ENCODE assay signal across 29 cellular contexts in the genomic region with DNA sequence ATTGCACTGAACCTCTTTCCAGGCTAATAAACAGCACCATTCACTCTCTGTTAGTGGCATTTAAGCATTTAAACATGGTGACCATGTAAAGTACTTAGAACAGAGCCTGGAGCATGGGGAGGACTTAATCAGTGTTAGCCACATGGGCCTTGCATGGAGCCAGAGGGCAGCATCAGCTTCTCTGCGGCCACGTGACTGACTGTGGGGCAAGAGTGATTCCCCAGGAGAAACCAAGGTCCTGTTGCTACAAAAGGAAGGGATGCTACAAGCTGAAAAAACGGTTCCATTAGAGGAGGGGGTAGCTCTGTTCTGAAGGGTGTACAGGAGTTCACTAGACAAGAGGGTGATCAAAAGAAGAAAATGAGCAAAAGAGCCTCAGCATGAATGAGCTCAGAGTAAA.
DNase-seq lines count a peak whose midpoint lies in the region; ATAC-seq, FAIRE-seq and TF ChIP-seq lines count a peak whose summit lies in the region.
"Had no signal": no experiment of that assay in that cellular context is flagged by ENCODE, and none has a peak within 500 bp of the region (broad histone marks: within the 10 kb centered on the region; RNA-seq: fewer than 3 reads in every experiment).

No MANE protein-coding gene starts in this region.

- H3K9ac ChIP-seq in kidney (ENCODE audit: low read length in 2 of 2) = no peak overlapping the region
- H3K9ac ChIP-seq: BLaER1 had no signal

- no peak overlapping the region for H3K27ac Mint-ChIP-seq in activated naive CD8-positive, alpha-beta T cell treated with anti-CD3 and anti-CD28 coated beads, Interleukin-2, amount 10 ng/mL, durations not matched to agents 7 days and 5 days
- H3K27ac Mint-ChIP-seq in activated naive CD8-positive, alpha-beta T cell treated with anti-CD3 and anti-CD28 coated beads, Interleukin-2, amount 50 U/mL, for 24 hours = no peak overlapping the region
- H3K27ac Mint-ChIP-seq: CD14-positive monocyte; CD4-positive, alpha-beta memory T cell; CD4-positive, CD25-positive, alpha-beta regulatory T cell; CD8-positive, alpha-beta memory T cell had no signal

- no peaks in the 10 kb centered on the region for H3K9me3 Mint-ChIP-seq in activated naive CD8-positive, alpha-beta T cell treated with anti-CD3 and anti-CD28 coated beads, Interleukin-2, amount 10 ng/mL, durations not matched to agents 7 days and 5 days
- H3K9me3 Mint-ChIP-seq in activated naive CD8-positive, alpha-beta T cell treated with anti-CD3 and anti-CD28 coated beads, Interleukin-2, amount 50 U/mL, for 24 hours = no peaks in the 10 kb centered on the region
- H3K9me3 Mint-ChIP-seq: CD14-positive monocyte; CD4-positive, alpha-beta memory T cell; CD4-positive, CD25-positive, alpha-beta regulatory T cell; CD8-positive, alpha-beta memory T cell had no signal

- H3K36me3 ChIP-seq in kidney (ENCODE audit: control insufficient read depth in 1 of 2, insufficient read depth in 2 of 2, low read length in 2 of 2) = no peaks in the 10 kb centered on the region
- no peaks in the 10 kb centered on the region for H3K36me3 ChIP-seq in sigmoid colon
- H3K36me3 ChIP-seq in upper lobe of right lung = no peaks in the 10 kb centered on the region
- H3K36me3 ChIP-seq: BE2C, BLaER1 had no signal

- H3K27me3 ChIP-seq in sigmoid colon (no peaks in the 10 kb centered on the region), upper lobe of right lung (no peaks in the 10 kb centered on the region)
- H3K27me3 ChIP-seq: BE2C, BLaER1 had no signal

- 60 to 71% methylated on average over 3 of the region's 3 CpGs for WGBS in sigmoid colon, 2 donors

- H3K9me3 ChIP-seq in kidney (ENCODE audit: control insufficient read depth in 1 of 2, low read length in 2 of 2) = no peaks in the 10 kb centered on the region
- no peaks in the 10 kb centered on the region for H3K9me3 ChIP-seq in sigmoid colon
- H3K9me3 ChIP-seq in upper lobe of right lung = no peaks in the 10 kb centered on the region
- H3K9me3 ChIP-seq: BE2C, BLaER1 had no signal

- H3K4me1 ChIP-seq in kidney (ENCODE audit: control insufficient read depth in 1 of 2, insufficient read depth in 1 of 2, low read depth in 1 of 2, low read length in 2 of 2) (no peaks in the 10 kb centered on the region), sigmoid colon (no peaks in the 10 kb centered on the region), upper lobe of right lung (no peaks in the 10 kb centered on the region)
- H3K4me1 ChIP-seq: BE2C, BLaER1 had no signal

- POLR2A ChIA-PET in activated naive CD8-positive, alpha-beta T cell treated with anti-CD3 and anti-CD28 coated beads, Interleukin-2, amount 10 ng/mL, durations not matched to agents 7 days and 5 days (lab: Charles Lee) = no interaction called here

- no peak for FAIRE-seq in kidney (lab: Jason Lieb, UNC)
- FAIRE-seq: A204.1, GM12878, GM12892, GM18507 had no signal

- TF ChIP-seq POLR2A in sigmoid colon (IDR thresholded peaks at IDR 0.05) = no peak

- intact Hi-C loops in kidney (cut with DNase I) (no loop called here), sigmoid colon (cut with DNase I) (no loop called here), upper lobe of right lung (cut with DNase I) (no loop called here)

- H3K4me1 Mint-ChIP-seq in activated naive CD8-positive, alpha-beta T cell treated with anti-CD3 and anti-CD28 coated beads, Interleukin-2, amount 10 ng/mL, durations not matched to agents 7 days and 5 days = peaks cover 3% of the 10 kb centered on the region
- H3K4me1 Mint-ChIP-seq in activated naive CD8-positive, alpha-beta T cell treated with anti-CD3 and anti-CD28 coated beads, Interleukin-2, amount 50 U/mL, for 24 hours = no peaks in the 10 kb centered on the region
- H3K4me1 Mint-ChIP-seq: CD14-positive monocyte; CD4-positive, alpha-beta memory T cell; CD4-positive, CD25-positive, alpha-beta regulatory T cell; CD8-positive, alpha-beta memory T cell had no signal

- no peaks in the 10 kb centered on the region for H3K27me3 Mint-ChIP-seq in activated naive CD8-positive, alpha-beta T cell treated with anti-CD3 and anti-CD28 coated beads, Interleukin-2, amount 10 ng/mL, durations not matched to agents 7 days and 5 days
- peaks cover 4% of the 10 kb centered on the region for H3K27me3 Mint-ChIP-seq in activated naive CD8-positive, alpha-beta T cell treated with anti-CD3 and anti-CD28 coated beads, Interleukin-2, amount 50 U/mL, for 24 hours
- H3K27me3 Mint-ChIP-seq: CD4-positive, CD25-positive, alpha-beta regulatory T cell had no signal

- no peak for TF ChIP-seq CTCF in kidney (IDR thresholded peaks at IDR 0.05; ENCODE audit: borderline replicate concordance, extremely low read depth, insufficient read depth)
- no peak for TF ChIP-seq CTCF in sigmoid colon (IDR thresholded peaks at IDR 0.05)
- TF ChIP-seq CTCF in upper lobe of right lung (IDR thresholded peaks at IDR 0.05) = no peak

- H3K4me3 ChIP-seq in kidney (ENCODE audit: low read length in 2 of 2) (no peak overlapping the region), sigmoid colon (no peak overlapping the region), upper lobe of right lung (no peak overlapping the region)
- H3K4me3 ChIP-seq: BLaER1, GM12878 had no signal

- no peak for ATAC-seq in activated naive CD8-positive, alpha-beta T cell treated with anti-CD3 and anti-CD28 coated beads, Interleukin-2, amount 10 ng/mL, durations not matched to agents 7 days and 5 days (ENCODE audit: low read depth)
- ATAC-seq in activated naive CD8-positive, alpha-beta T cell treated with anti-CD3 and anti-CD28 coated beads, Interleukin-2, amount 50 U/mL, for 24 hours = no peak
- ATAC-seq in upper lobe of right lung = no peak
- ATAC-seq: GM12878 had no signal

- no peaks in the 10 kb centered on the region for H3K36me3 Mint-ChIP-seq in activated naive CD8-positive, alpha-beta T cell treated with anti-CD3 and anti-CD28 coated beads, Interleukin-2, amount 10 ng/mL, durations not matched to agents 7 days and 5 days
- no peaks in the 10 kb centered on the region for H3K36me3 Mint-ChIP-seq in activated naive CD8-positive, alpha-beta T cell treated with anti-CD3 and anti-CD28 coated beads, Interleukin-2, amount 50 U/mL, for 24 hours (ENCODE audit: low read depth)
- H3K36me3 Mint-ChIP-seq: CD14-positive monocyte; CD4-positive, alpha-beta memory T cell; CD4-positive, CD25-positive, alpha-beta regulatory T cell; CD8-positive, alpha-beta memory T cell had no signal

- no peak overlapping the region for H3K27ac ChIP-seq in kidney (ENCODE audit: low read depth in 2 of 2, low read length in 2 of 2)
- H3K27ac ChIP-seq in sigmoid colon = no peak overlapping the region
- H3K27ac ChIP-seq in upper lobe of right lung = no peak overlapping the region
- H3K27ac ChIP-seq: BLaER1 had no signal

- DNase-seq in activated naive CD8-positive, alpha-beta T cell treated with anti-CD3 and anti-CD28 coated beads, Interleukin-2, amount 10 ng/mL, durations not matched to agents 7 days and 5 days = peak; percentile 2
- no peak for DNase-seq in activated naive CD8-positive, alpha-beta T cell treated with anti-CD3 and anti-CD28 coated beads, Interleukin-2, amount 50 U/mL, for 24 hours
- DNase-seq in kidney (peak; percentile 9), sigmoid colon (peak; percentile 7), upper lobe of right lung (peak; percentile 12), globus pallidus (ENCODE audit: low spot score) (no peak)
- DNase-seq in activated T-cell treated with anti-CD3 and anti-CD28 coated beads, Interleukin-2, amount 50 U/mL, for 48 hours = no peak
- no peak for DNase-seq in stimulated activated CD4-positive, alpha-beta T cell treated with anti-CD3 and anti-CD28 coated beads, Interleukin-1b, Interleukin-23, amount 100 ng/mL, for 48 hours
- DNase-seq: 8988T; ACHN; BE2C; C1 segment of cervical spinal cord; CD4-positive, alpha-beta memory T cell; CD4-positive, CD25-positive, alpha-beta regulatory T cell; CD8-positive, alpha-beta memory T cell; COR-L47; DMS 273 treated with DMSO at 0.1 percent for 48 hours; DMS153; DMS53; DMS79; DND-41; EL; GDM1 had no signal

- no peak overlapping the region for H3K4me3 Mint-ChIP-seq in activated naive CD8-positive, alpha-beta T cell treated with anti-CD3 and anti-CD28 coated beads, Interleukin-2, amount 10 ng/mL, durations not matched to agents 7 days and 5 days
- H3K4me3 Mint-ChIP-seq in activated naive CD8-positive, alpha-beta T cell treated with anti-CD3 and anti-CD28 coated beads, Interleukin-2, amount 50 U/mL, for 24 hours = no peak overlapping the region
- H3K4me3 Mint-ChIP-seq: CD14-positive monocyte; CD4-positive, alpha-beta memory T cell; CD4-positive, CD25-positive, alpha-beta regulatory T cell; CD8-positive, alpha-beta memory T cell had no signal

- TF ChIP-seq EP300 in sigmoid colon (IDR thresholded peaks at IDR 0.05) = no peak

Comparison
In these comparisons a context has a peak if more than half of its experiments do, and no peak if none do; other contexts are left out.
1. DNase-seq: peak in activated naive CD8-positive, alpha-beta T cell treated with anti-CD3 and anti-CD28 coated beads, Interleukin-2, amount 10 ng/mL, durations not matched to agents 7 days and 5 days (single experiment), kidney (single experiment), sigmoid colon (single experiment) and upper lobe of right lung (single experiment); none in activated naive CD8-positive, alpha-beta T cell treated with anti-CD3 and anti-CD28 coated beads, Interleukin-2, amount 50 U/mL, for 24 hours (single experiment), activated T-cell treated with anti-CD3 and anti-CD28 coated beads, Interleukin-2, amount 50 U/mL, for 48 hours (0 of 2), stimulated activated CD4-positive, alpha-beta T cell treated with anti-CD3 and anti-CD28 coated beads, Interleukin-1b, Interleukin-23, amount 100 ng/mL, for 48 hours (single experiment) and globus pallidus (single experiment).